In genomic region chr2:85987266-85988178, GRCh38 we compare ENCODE assay signal across 21 cellular contexts.
DNase-seq lines count a peak whose midpoint lies in the region; TF ChIP-seq lines count a peak whose summit lies in the region.
"Had no signal": no experiment of that assay in that cellular context is flagged by ENCODE, and none has a peak within 500 bp of the region (broad histone marks: within the 10 kb centered on the region; RNA-seq: fewer than 3 reads in every experiment).

No MANE protein-coding gene starts in this region.

- TF ChIP-seq CTCF in right atrium auricular region (IDR thresholded peaks at IDR 0.05) (no peak), transverse colon (IDR thresholded peaks at IDR 0.05) (no peak), PC-9 (conservative IDR thresholded peaks at IDR 0.05) (no peak), endodermal cell (conservative IDR thresholded peaks at IDR 0.05) (no peak)

- H3K18ac ChIP-seq in trophoblast cell (ENCODE audit: low read length): no peak overlapping the region

- WGBS in trophoblast cell (ENCODE audit: extremely low coverage, insufficient coverage, insufficient read length): no CpG with 5 or more reads among the region's 6 CpGs
- WGBS in transverse colon (ENCODE audit: low coverage in 1 of 2), 2 donors: 72 to 87% methylated on average over 3 to 6 of the region's 6 CpGs
- WGBS in endodermal cell (ENCODE audit: insufficient coverage in 1 of 2, insufficient read length in 1 of 2), 2 experiments: 89 to 95% methylated on average over 4 to 6 of the region's 6 CpGs

- no peaks in the 10 kb centered on the region for H4K20me1 ChIP-seq in PC-9 (ENCODE audit: insufficient read depth)
- H4K20me1 ChIP-seq: BLaER1 had no signal

- H3K36me3 Mint-ChIP-seq in activated CD4-positive, alpha-beta T cell treated with anti-CD3 and anti-CD28 coated beads, Interleukin-2, amount 10 ng/mL, durations not matched to agents 7 days and 5 days (ENCODE audit: low read depth): no peaks in the 10 kb centered on the region
- H3K36me3 Mint-ChIP-seq in endodermal cell (ENCODE audit: low read depth): no peaks in the 10 kb centered on the region
- H3K36me3 Mint-ChIP-seq: activated naive CD4-positive, alpha-beta T cell treated with anti-CD3 and anti-CD28 coated beads, Interleukin-2, amount 10 ng/mL, durations not matched to agents 7 days and 5 days; stimulated activated effector memory CD8-positive, alpha-beta T cell treated with anti-CD3 and anti-CD28 coated beads, Interleukin-12 subunit alpha, Interleukin-12 subunit beta, amount 100 ng/mL, for 72 hours; T-cell had no signal

- no peak for TF ChIP-seq POLR2A in transverse colon (IDR thresholded peaks at IDR 0.05)

- H3K4ac ChIP-seq in trophoblast cell (ENCODE audit: low read depth, low read length): no peak overlapping the region

- no peak overlapping the region for H3K9ac ChIP-seq in trophoblast cell (ENCODE audit: low read length)
- no peak overlapping the region for H3K9ac ChIP-seq in endodermal cell (ENCODE audit: extremely low read depth, low read length, poor library complexity, severe bottlenecking)
- H3K9ac ChIP-seq: BLaER1, KMS-11 had no signal

- peak; percentile 2 for DNase-seq in activated CD4-positive, alpha-beta T cell treated with anti-CD3 and anti-CD28 coated beads, Interleukin-2, amount 10 ng/mL, durations not matched to agents 7 days and 5 days
- no peak for DNase-seq in activated CD4-positive, alpha-beta T cell treated with anti-CD3 and anti-CD28 coated beads, Interleukin-2, amount 50 U/mL, for 48 hours
- DNase-seq in right atrium auricular region (ENCODE audit: low spot score) (peak; percentile 59), trophoblast cell (no peak), transverse colon (no peak), PC-9 (no peak), C1 segment of cervical spinal cord (lab: John Stamatoyannopoulos, UW) (no peak), endodermal cell (no peak)
- DNase-seq: activated CD8-positive, alpha-beta T cell treated with anti-CD3 and anti-CD28 coated beads for 36 hours; activated naive CD4-positive, alpha-beta T cell treated with anti-CD3 and anti-CD28 coated beads, Interleukin-2, amount 10 ng/mL, durations not matched to agents 7 days and 5 days; activated T-cell treated with anti-CD3 and anti-CD28 coated beads, Interleukin-2, amount 50 U/mL, for 4 hours; Calu3; immature natural killer cell; naive thymus-derived CD4-positive, alpha-beta T cell; NCI-H2029; SHP77; T-cell; WERI-Rb-1 had no signal

- POLR2A ChIA-PET in activated CD4-positive, alpha-beta T cell treated with anti-CD3 and anti-CD28 coated beads, Interleukin-2, amount 10 ng/mL, durations not matched to agents 7 days and 5 days (lab: Charles Lee): no interaction called here
- POLR2A ChIA-PET in PC-9 (lab: Charles Lee; ENCODE audit: unreplicated experiment): interaction anchor here (0.7 kb wide), 1 partner anchor 72 kb away, joined by 3 read pairs; no protein-coding TSS in a partner anchor

- H4K12ac ChIP-seq in trophoblast cell (ENCODE audit: low read depth, low read length): no peak overlapping the region

- no peaks in the 10 kb centered on the region for H3K9me2 ChIP-seq in PC-9 (ENCODE audit: insufficient read depth)

- TF ChIP-seq EP300 in transverse colon (IDR thresholded peaks at IDR 0.05; ENCODE audit: low read depth): no peak

- peak overlapping the region in 1 of 2 donors; percentile 40 for H3K27ac ChIP-seq in right atrium auricular region
- no peak overlapping the region for H3K27ac ChIP-seq in trophoblast cell (ENCODE audit: low read depth, low read length)
- H3K27ac ChIP-seq in transverse colon: peak overlapping the region; percentile 8 to 79 (median 40)
- no peak overlapping the region for H3K27ac ChIP-seq in PC-9
- H3K27ac ChIP-seq in endodermal cell (ENCODE audit: low read depth, low read length): no peak overlapping the region
- H3K27ac ChIP-seq: BLaER1, KMS-11, WERI-Rb-1 had no signal

- H2BK12ac ChIP-seq in trophoblast cell (ENCODE audit: low read length): peak overlapping the region; percentile 2

- CTCF ChIA-PET in activated CD4-positive, alpha-beta T cell treated with anti-CD3 and anti-CD28 coated beads, Interleukin-2, amount 10 ng/mL, durations not matched to agents 7 days and 5 days (lab: Charles Lee): interaction anchor here (0.5 kb wide), 1 partner anchor 96 kb away, joined by 3 read pairs; no protein-coding TSS in a partner anchor
- CTCF ChIA-PET in PC-9 (lab: Charles Lee): no interaction called here

- H2AFZ ChIP-seq in trophoblast cell (ENCODE audit: insufficient read depth, low read length, poor library complexity) (no peak overlapping the region), PC-9 (no peak overlapping the region)

- H3K79me2 ChIP-seq in trophoblast cell (ENCODE audit: control insufficient read depth, insufficient read depth, low read length, poor library complexity) (no peaks in the 10 kb centered on the region), PC-9 (ENCODE audit: low read depth) (no peaks in the 10 kb centered on the region)

- H3K36me3 ChIP-seq in right atrium auricular region (no peaks in the 10 kb centered on the region), trophoblast cell (ENCODE audit: control insufficient read depth in 1 of 2, insufficient read depth in 2 of 2, low read length in 2 of 2) (no peaks in the 10 kb centered on the region), transverse colon (no peaks in the 10 kb centered on the region), PC-9 (ENCODE audit: low read depth) (no peaks in the 10 kb centered on the region), endodermal cell (ENCODE audit: control insufficient read depth, insufficient read depth, low read length) (no peaks in the 10 kb centered on the region)
- H3K36me3 ChIP-seq: BLaER1, WERI-Rb-1 had no signal

- no peak overlapping the region for H3K4me3 Mint-ChIP-seq in activated CD4-positive, alpha-beta T cell treated with anti-CD3 and anti-CD28 coated beads, Interleukin-2, amount 10 ng/mL, durations not matched to agents 7 days and 5 days
- no peak overlapping the region for H3K4me3 Mint-ChIP-seq in endodermal cell
- H3K4me3 Mint-ChIP-seq: activated CD8-positive, alpha-beta T cell treated with anti-CD3 and anti-CD28 coated beads for 36 hours; activated naive CD4-positive, alpha-beta T cell treated with anti-CD3 and anti-CD28 coated beads, Interleukin-2, amount 10 ng/mL, durations not matched to agents 7 days and 5 days; activated T-cell treated with anti-CD3 and anti-CD28 coated beads, Interleukin-2, amount 50 U/mL, for 4 hours; immature natural killer cell; naive thymus-derived CD4-positive, alpha-beta T cell; stimulated activated effector memory CD8-positive, alpha-beta T cell treated with anti-CD3 and anti-CD28 coated beads, Interleukin-12 subunit alpha, Interleukin-12 subunit beta, amount 100 ng/mL, for 72 hours; T-cell had no signal

- H3K4me3 ChIP-seq in right atrium auricular region (no peak overlapping the region), trophoblast cell (ENCODE audit: low read depth, low read length) (no peak overlapping the region), transverse colon (no peak overlapping the region), PC-9 (no peak overlapping the region), endodermal cell (ENCODE audit: low read length) (no peak overlapping the region)
- H3K4me3 ChIP-seq: BLaER1 had no signal

- H3F3A ChIP-seq in PC-9 (ENCODE audit: insufficient read depth, low read depth): no peaks in the 10 kb centered on the region

- in situ Hi-C loops in transverse colon (cut with MboI; ENCODE audit: low pct_ligation_motif_present in 1 of 4, low pct_unique_long_range_greater_than_20kb in 1 of 4, low sequenced_read_pairs in 3 of 4): no loop called here

- H3K23ac ChIP-seq in trophoblast cell (ENCODE audit: low read length): no peak overlapping the region

- no peak overlapping the region for H3K4me2 ChIP-seq in trophoblast cell (ENCODE audit: low read length)
- H3K4me2 ChIP-seq in PC-9: no peak overlapping the region
- H3K4me2 ChIP-seq: BLaER1, KMS-11 had no signal

- H3K27ac Mint-ChIP-seq in activated CD4-positive, alpha-beta T cell treated with anti-CD3 and anti-CD28 coated beads, Interleukin-2, amount 10 ng/mL, durations not matched to agents 7 days and 5 days: no peak overlapping the region
- H3K27ac Mint-ChIP-seq in endodermal cell: no peak overlapping the region
- H3K27ac Mint-ChIP-seq: activated CD8-positive, alpha-beta T cell treated with anti-CD3 and anti-CD28 coated beads for 36 hours; activated naive CD4-positive, alpha-beta T cell treated with anti-CD3 and anti-CD28 coated beads, Interleukin-2, amount 10 ng/mL, durations not matched to agents 7 days and 5 days; stimulated activated effector memory CD8-positive, alpha-beta T cell treated with anti-CD3 and anti-CD28 coated beads, Interleukin-12 subunit alpha, Interleukin-12 subunit beta, amount 100 ng/mL, for 72 hours; T-cell had no signal

- peak overlapping the region; percentile 22 for H4K91ac ChIP-seq in trophoblast cell (ENCODE audit: low read depth, low read length)

- no peak overlapping the region for H3K14ac ChIP-seq in trophoblast cell (ENCODE audit: low read length)

- no peaks in the 10 kb centered on the region for H3K79me1 ChIP-seq in trophoblast cell (ENCODE audit: low read length)

- no peak overlapping the region for H2BK120ac ChIP-seq in trophoblast cell (ENCODE audit: insufficient read depth, low read length, poor library complexity)

- intact Hi-C loops in transverse colon (cut with DNase I; ENCODE audit: low total_unique reads) (no loop called here), PC-9 (cut with micrococcal nuclease; ENCODE audit: unreplicated experiment) (no loop called here)

- no peaks in the 10 kb centered on the region for H3K27me3 ChIP-seq in right atrium auricular region
- peaks cover 2% of the 10 kb centered on the region for H3K27me3 ChIP-seq in trophoblast cell (ENCODE audit: insufficient read depth, low read length)
- no peaks in the 10 kb centered on the region for H3K27me3 ChIP-seq in transverse colon
- no peaks in the 10 kb centered on the region for H3K27me3 ChIP-seq in PC-9 (ENCODE audit: insufficient read depth, low read depth)
- H3K27me3 ChIP-seq in endodermal cell (ENCODE audit: control insufficient read depth, insufficient read depth, low read length, poor library complexity, severe bottlenecking): no peaks in the 10 kb centered on the region
- H3K27me3 ChIP-seq: BLaER1 had no signal

- H2BK5ac ChIP-seq in trophoblast cell (ENCODE audit: low read depth, low read length, poor library complexity): no peak overlapping the region

- no peak overlapping the region for H4K8ac ChIP-seq in trophoblast cell (ENCODE audit: low read depth, low read length)

- H3K9me3 ChIP-seq in right atrium auricular region (no peaks in the 10 kb centered on the region), trophoblast cell (ENCODE audit: insufficient read depth, low read depth, low read length) (no peaks in the 10 kb centered on the region), transverse colon (no peaks in the 10 kb centered on the region), PC-9 (ENCODE audit: insufficient read depth, low read depth) (no peaks in the 10 kb centered on the region), endodermal cell (ENCODE audit: control insufficient read depth, low read length) (no peaks in the 10 kb centered on the region)
- H3K9me3 ChIP-seq: BLaER1 had no signal

- peaks cover 1% of the 10 kb centered on the region for H3K9me3 Mint-ChIP-seq in activated CD4-positive, alpha-beta T cell treated with anti-CD3 and anti-CD28 coated beads, Interleukin-2, amount 10 ng/mL, durations not matched to agents 7 days and 5 days
- H3K9me3 Mint-ChIP-seq in endodermal cell: peaks cover under 1% of the 10 kb centered on the region
- H3K9me3 Mint-ChIP-seq: activated CD8-positive, alpha-beta T cell treated with anti-CD3 and anti-CD28 coated beads for 36 hours; activated naive CD4-positive, alpha-beta T cell treated with anti-CD3 and anti-CD28 coated beads, Interleukin-2, amount 10 ng/mL, durations not matched to agents 7 days and 5 days; activated T-cell treated with anti-CD3 and anti-CD28 coated beads, Interleukin-2, amount 50 U/mL, for 4 hours; immature natural killer cell; stimulated activated effector memory CD8-positive, alpha-beta T cell treated with anti-CD3 and anti-CD28 coated beads, Interleukin-12 subunit alpha, Interleukin-12 subunit beta, amount 100 ng/mL, for 72 hours; T-cell had no signal

- H2AK5ac ChIP-seq in trophoblast cell (ENCODE audit: low read length): no peak overlapping the region

- peaks cover 2% of the 10 kb centered on the region for H3K27me3 Mint-ChIP-seq in activated CD4-positive, alpha-beta T cell treated with anti-CD3 and anti-CD28 coated beads, Interleukin-2, amount 10 ng/mL, durations not matched to agents 7 days and 5 days
- no peaks in the 10 kb centered on the region for H3K27me3 Mint-ChIP-seq in endodermal cell (ENCODE audit: insufficient read depth)
- H3K27me3 Mint-ChIP-seq: activated CD8-positive, alpha-beta T cell treated with anti-CD3 and anti-CD28 coated beads for 36 hours; T-cell had no signal

- no TSS peak for BruUV-seq in PC-9 (replicated peaks; lab: Mats Ljungman, UMichigan)

- peaks cover 12% of the 10 kb centered on the region for H3K4me1 Mint-ChIP-seq in activated CD4-positive, alpha-beta T cell treated with anti-CD3 and anti-CD28 coated beads, Interleukin-2, amount 10 ng/mL, durations not matched to agents 7 days and 5 days
- peaks cover 12% of the 10 kb centered on the region for H3K4me1 Mint-ChIP-seq in endodermal cell

- H3K4me1 ChIP-seq in right atrium auricular region: peaks cover 0 to 9% of the 10 kb centered on the region in 2 donors
- H3K4me1 ChIP-seq in trophoblast cell (ENCODE audit: control insufficient read depth in 1 of 2, insufficient read depth in 2 of 2, low read length in 2 of 2): peaks cover 0 to 3% of the 10 kb centered on the region in 2 experiments
- peaks cover 0 to 9% (median 3%) of the 10 kb centered on the region in 4 donors for H3K4me1 ChIP-seq in transverse colon
- no peaks in the 10 kb centered on the region for H3K4me1 ChIP-seq in PC-9 (replicated peaks; ENCODE audit: insufficient read depth)
- peaks cover 3% of the 10 kb centered on the region for H3K4me1 ChIP-seq in endodermal cell (ENCODE audit: control insufficient read depth, insufficient read depth, low read length)

Comparison
In these comparisons a context has a peak if more than half of its experiments do, and no peak if none do; other contexts are left out.
1. DNase-seq: peak in activated CD4-positive, alpha-beta T cell treated with anti-CD3 and anti-CD28 coated beads, Interleukin-2, amount 10 ng/mL, durations not matched to agents 7 days and 5 days (single experiment) and right atrium auricular region (single experiment); none in activated CD4-positive, alpha-beta T cell treated with anti-CD3 and anti-CD28 coated beads, Interleukin-2, amount 50 U/mL, for 48 hours (0 of 2), trophoblast cell (0 of 2), transverse colon (single experiment), PC-9 (0 of 2), C1 segment of cervical spinal cord (0 of 14) and endodermal cell (single experiment).
2. H3K27ac ChIP-seq: peak in transverse colon (4 of 4); none in trophoblast cell (single experiment), PC-9 (single experiment) and endodermal cell (single experiment).